Comparison of ENCODE assay signal across 24 cellular contexts in genomic region chr12:96201272-96202227, GRCh38. TPM values are rescaled to one million over a fixed set of nuclear protein-coding genes. Genes with fewer than 3 reads are reported as not detected.
DNase-seq lines count a peak whose midpoint lies in the region; ATAC-seq and TF ChIP-seq lines count a peak whose summit lies in the region.
"Had no signal": no experiment of that assay in that cellular context is flagged by ENCODE, and none has a peak within 500 bp of the region (broad histone marks: within the 10 kb centered on the region; RNA-seq: fewer than 3 reads in every experiment).

No MANE protein-coding gene starts in this region.

- peaks cover 75% of the 10 kb centered on the region for H3K4me1 Mint-ChIP-seq in stimulated activated naive CD8-positive, alpha-beta T cell treated with anti-CD3 and anti-CD28 coated beads, Interleukin-15, Interleukin-2, amounts not matched to agents 100 ng/mL and 50 ng/mL, for 24 hours (ENCODE audit: low read depth)
- H3K4me1 Mint-ChIP-seq in stimulated activated naive CD8-positive, alpha-beta T cell treated with anti-CD3 and anti-CD28 coated beads, Interleukin-15, amount 100 ng/mL, for 72 hours: peaks cover 82% of the 10 kb centered on the region
- H3K4me1 Mint-ChIP-seq in T-helper 17 cell: peaks cover 59% of the 10 kb centered on the region
- H3K4me1 Mint-ChIP-seq in endothelial cell (ENCODE audit: unreplicated experiment): peaks cover 76% of the 10 kb centered on the region

- no peaks in the 10 kb centered on the region for H3K9me3 Mint-ChIP-seq in stimulated activated naive CD8-positive, alpha-beta T cell treated with anti-CD3 and anti-CD28 coated beads, Interleukin-15, Interleukin-2, amounts not matched to agents 100 ng/mL and 50 ng/mL, for 24 hours
- no peaks in the 10 kb centered on the region for H3K9me3 Mint-ChIP-seq in stimulated activated naive CD8-positive, alpha-beta T cell treated with anti-CD3 and anti-CD28 coated beads, Interleukin-15, amount 100 ng/mL, for 72 hours
- no peaks in the 10 kb centered on the region for H3K9me3 Mint-ChIP-seq in endothelial cell (ENCODE audit: unreplicated experiment)
- H3K9me3 Mint-ChIP-seq: stimulated activated effector memory CD8-positive, alpha-beta T cell treated with anti-CD3 and anti-CD28 coated beads, Interleukin-12 subunit alpha, Interleukin-12 subunit beta, amount 100 ng/mL, for 72 hours had no signal

- H3K36me3 ChIP-seq in heart left ventricle: no peaks in the 10 kb centered on the region
- H3K36me3 ChIP-seq: Peyer's patch, tibial artery had no signal

- DNase-seq in stimulated activated naive CD8-positive, alpha-beta T cell treated with anti-CD3 and anti-CD28 coated beads, Interleukin-15, amount 100 ng/mL, for 72 hours: no peak
- no peak for DNase-seq in T-helper 17 cell
- no peak for DNase-seq in endothelial cell (ENCODE audit: low spot score)
- DNase-seq in heart left ventricle: no peak
- DNase-seq in NCI-H2171 (lab: John Stamatoyannopoulos, UW): no peak
- DNase-seq: activated CD8-positive, alpha-beta memory T cell treated with anti-CD3 and anti-CD28 coated beads, Interleukin-2, amount 10 ng/mL, durations not matched to agents 7 days and 5 days; activated gamma-delta T cell treated with Interleukin-2 at 50 U/mL for 16 hours; aorta; cerebellar nuclear complex; effector CD8-positive, alpha-beta T cell; EL; GOT3; midbrain; NCI-H1105; NCI-H2081 treated with DMSO at 0.1 percent for 48 hours; NCI-H446 treated with DMSO at 0.1 percent for 48 hours; Peyer's patch; posterior cingulate gyrus; tibial artery had no signal

- no peak for ATAC-seq in stimulated activated naive CD8-positive, alpha-beta T cell treated with anti-CD3 and anti-CD28 coated beads, Interleukin-15, amount 100 ng/mL, for 72 hours
- ATAC-seq in T-helper 17 cell (no peak), HG02884 (IDR thresholded peaks at IDR 0.05; ENCODE audit: unreplicated experiment) (no peak), heart left ventricle (no peak)
- ATAC-seq: activated CD8-positive, alpha-beta memory T cell treated with anti-CD3 and anti-CD28 coated beads, Interleukin-2, amount 10 ng/mL, durations not matched to agents 7 days and 5 days; left lobe of liver; stimulated activated effector memory CD8-positive, alpha-beta T cell treated with anti-CD3 and anti-CD28 coated beads, Interleukin-12 subunit alpha, Interleukin-12 subunit beta, amount 100 ng/mL, for 72 hours had no signal

- peaks cover 0 to 78% (median 27%) of the 10 kb centered on the region in 12 donors for H3K4me1 ChIP-seq in heart left ventricle

- no peaks in the 10 kb centered on the region for H3K27me3 ChIP-seq in heart left ventricle
- H3K27me3 ChIP-seq: Peyer's patch, tibial artery had no signal

- intact Hi-C loops in heart left ventricle (cut with DNase I): no loop called here

- peak overlapping the region; percentile 12 for H3K27ac Mint-ChIP-seq in stimulated activated naive CD8-positive, alpha-beta T cell treated with anti-CD3 and anti-CD28 coated beads, Interleukin-15, Interleukin-2, amounts not matched to agents 100 ng/mL and 50 ng/mL, for 24 hours
- no peak overlapping the region for H3K27ac Mint-ChIP-seq in stimulated activated naive CD8-positive, alpha-beta T cell treated with anti-CD3 and anti-CD28 coated beads, Interleukin-15, amount 100 ng/mL, for 72 hours
- H3K27ac Mint-ChIP-seq in T-helper 17 cell (peak overlapping the region; percentile 99), endothelial cell (ENCODE audit: unreplicated experiment) (no peak overlapping the region)
- H3K27ac Mint-ChIP-seq: activated CD8-positive, alpha-beta memory T cell treated with anti-CD3 and anti-CD28 coated beads, Interleukin-2, amount 10 ng/mL, durations not matched to agents 7 days and 5 days; stimulated activated effector memory CD8-positive, alpha-beta T cell treated with anti-CD3 and anti-CD28 coated beads, Interleukin-12 subunit alpha, Interleukin-12 subunit beta, amount 100 ng/mL, for 72 hours had no signal

- H3K9me3 ChIP-seq in T-helper 17 cell (ENCODE audit: control insufficient read depth, low read length, poor library complexity, severe bottlenecking) (no peaks in the 10 kb centered on the region), heart left ventricle (peaks cover 0 to 7% (median 0%) of the 10 kb centered on the region in 12 donors)
- H3K9me3 ChIP-seq: Peyer's patch, tibial artery had no signal

- WGBS in heart left ventricle, 4 donors: 80 to 88% (median 84%) methylated on average over 6 of the region's 6 CpGs

- H3K27me3 Mint-ChIP-seq in stimulated activated naive CD8-positive, alpha-beta T cell treated with anti-CD3 and anti-CD28 coated beads, Interleukin-15, Interleukin-2, amounts not matched to agents 100 ng/mL and 50 ng/mL, for 24 hours: no peaks in the 10 kb centered on the region
- H3K27me3 Mint-ChIP-seq in stimulated activated naive CD8-positive, alpha-beta T cell treated with anti-CD3 and anti-CD28 coated beads, Interleukin-15, amount 100 ng/mL, for 72 hours: no peaks in the 10 kb centered on the region
- H3K27me3 Mint-ChIP-seq in T-helper 17 cell (no peaks in the 10 kb centered on the region), endothelial cell (ENCODE audit: unreplicated experiment) (peaks cover 8% of the 10 kb centered on the region)
- H3K27me3 Mint-ChIP-seq: activated CD8-positive, alpha-beta memory T cell treated with anti-CD3 and anti-CD28 coated beads, Interleukin-2, amount 10 ng/mL, durations not matched to agents 7 days and 5 days had no signal

- H3K4me3 ChIP-seq in heart left ventricle: no peak overlapping the region
- H3K4me3 ChIP-seq: Peyer's patch, SK-N-MC, tibial artery had no signal

- peaks cover 37% of the 10 kb centered on the region for H3K36me3 Mint-ChIP-seq in stimulated activated naive CD8-positive, alpha-beta T cell treated with anti-CD3 and anti-CD28 coated beads, Interleukin-15, Interleukin-2, amounts not matched to agents 100 ng/mL and 50 ng/mL, for 24 hours (ENCODE audit: low read depth)
- H3K36me3 Mint-ChIP-seq in T-helper 17 cell (ENCODE audit: low read depth) (peaks cover 2% of the 10 kb centered on the region), endothelial cell (ENCODE audit: low read depth, unreplicated experiment) (peaks cover 68% of the 10 kb centered on the region)

- TF ChIP-seq CTCF in endothelial cell (IDR thresholded peaks at IDR 0.05; ENCODE audit: unreplicated experiment): no peak
- no peak for TF ChIP-seq CTCF in heart left ventricle (IDR thresholded peaks at IDR 0.05)

- TF ChIP-seq POLR2A in heart left ventricle (IDR thresholded peaks at IDR 0.05): no peak

- no peak overlapping the region for H3K4me3 Mint-ChIP-seq in stimulated activated naive CD8-positive, alpha-beta T cell treated with anti-CD3 and anti-CD28 coated beads, Interleukin-15, Interleukin-2, amounts not matched to agents 100 ng/mL and 50 ng/mL, for 24 hours
- H3K4me3 Mint-ChIP-seq in stimulated activated naive CD8-positive, alpha-beta T cell treated with anti-CD3 and anti-CD28 coated beads, Interleukin-15, amount 100 ng/mL, for 72 hours: no peak overlapping the region
- H3K4me3 Mint-ChIP-seq in T-helper 17 cell: peak overlapping the region; percentile 5
- H3K4me3 Mint-ChIP-seq in endothelial cell (ENCODE audit: unreplicated experiment): peak overlapping the region; percentile 73
- H3K4me3 Mint-ChIP-seq: activated CD8-positive, alpha-beta memory T cell treated with anti-CD3 and anti-CD28 coated beads, Interleukin-2, amount 10 ng/mL, durations not matched to agents 7 days and 5 days; stimulated activated effector memory CD8-positive, alpha-beta T cell treated with anti-CD3 and anti-CD28 coated beads, Interleukin-12 subunit alpha, Interleukin-12 subunit beta, amount 100 ng/mL, for 72 hours had no signal

- peak overlapping the region in 3 of 12 donors; percentile 0 to 9 (median 4) for H3K27ac ChIP-seq in heart left ventricle
- H3K27ac ChIP-seq: Peyer's patch, SK-N-MC, tibial artery had no signal

RNA-seq across cellular contexts. Expression of gene ELK3, which starts 7.4 kb away (rescaled TPM):
- total RNA-seq in T-helper 17 cell (10 to 100 TPM; 68.8 to 71.2 TPM), endothelial cell (ENCODE audit: unreplicated experiment) (294 TPM), heart left ventricle (10 to 100 TPM; 14.3 to 42.3 (median 18.6) TPM)
- 10 to 100 TPM in 1 of 2 donors, 1 to 10 TPM in 1; 5.7 to 20.7 TPM for polyA plus RNA-seq in heart left ventricle

Comparison
In these comparisons a context has a peak if more than half of its experiments do, and no peak if none do; other contexts are left out.
1. H3K27ac Mint-ChIP-seq: peak in stimulated activated naive CD8-positive, alpha-beta T cell treated with anti-CD3 and anti-CD28 coated beads, Interleukin-15, Interleukin-2, amounts not matched to agents 100 ng/mL and 50 ng/mL, for 24 hours (single experiment) and T-helper 17 cell (single experiment); none in stimulated activated naive CD8-positive, alpha-beta T cell treated with anti-CD3 and anti-CD28 coated beads, Interleukin-15, amount 100 ng/mL, for 72 hours (0 of 2) and endothelial cell (single experiment).
2. H3K4me3 Mint-ChIP-seq: peak in T-helper 17 cell (single experiment) and endothelial cell (single experiment); none in stimulated activated naive CD8-positive, alpha-beta T cell treated with anti-CD3 and anti-CD28 coated beads, Interleukin-15, Interleukin-2, amounts not matched to agents 100 ng/mL and 50 ng/mL, for 24 hours (single experiment) and stimulated activated naive CD8-positive, alpha-beta T cell treated with anti-CD3 and anti-CD28 coated beads, Interleukin-15, amount 100 ng/mL, for 72 hours (0 of 2).